ENCODE assay signal across 24 cellular contexts in genomic region chr2:138752231-138752956, GRCh38. TPM values are rescaled to one million over a fixed set of nuclear protein-coding genes. Genes with fewer than 3 reads are reported as not detected.
DNase-seq lines count a peak whose midpoint lies in the region; ATAC-seq and TF ChIP-seq lines count a peak whose summit lies in the region.
"Had no signal": no experiment of that assay in that cellular context is flagged by ENCODE, and none has a peak within 500 bp of the region (broad histone marks: within the 10 kb centered on the region; RNA-seq: fewer than 3 reads in every experiment).

No MANE protein-coding gene starts in this region.

- no peak for TF ChIP-seq CTCF in RWPE2 (IDR thresholded peaks at IDR 0.05; ENCODE audit: poor library complexity, severe bottlenecking)
- TF ChIP-seq CTCF in epithelial cell of esophagus (IDR thresholded peaks at IDR 0.05; ENCODE audit: insufficient read depth, low read depth, low read length, missing control alignments), result no peak
- TF ChIP-seq CTCF in mesothelial cell of epicardium (IDR thresholded peaks at IDR 0.05; ENCODE audit: unreplicated experiment), result no peak
- TF ChIP-seq CTCF in omental fat pad (IDR thresholded peaks at IDR 0.05), result no peak

- no peak overlapping the region for H3K4me3 Mint-ChIP-seq in mesothelial cell of epicardium
- H3K4me3 Mint-ChIP-seq: activated B cell treated with CpG ODN at 0.5 μM for 24 hours; activated CD4-positive, alpha-beta memory T cell treated with anti-CD3 and anti-CD28 coated beads for 36 hours; CD4-positive, CD25-positive, alpha-beta regulatory T cell; immature natural killer cell had no signal

- peaks cover 16% of the 10 kb centered on the region for H3K36me3 Mint-ChIP-seq in mesothelial cell of epicardium
- H3K36me3 Mint-ChIP-seq: activated CD4-positive, alpha-beta memory T cell treated with anti-CD3 and anti-CD28 coated beads for 36 hours; CD4-positive, CD25-positive, alpha-beta regulatory T cell; immature natural killer cell had no signal

- no peaks in the 10 kb centered on the region for H3K36me3 ChIP-seq in RWPE2 (ENCODE audit: low read depth)
- H3K36me3 ChIP-seq: adrenal gland, heart left ventricle, lower lobe of right lung, right atrium auricular region had no signal

- H3K4me3 ChIP-seq in RWPE2 (ENCODE audit: severe bottlenecking) (no peak overlapping the region), epithelial cell of esophagus (ENCODE audit: low read length) (no peak overlapping the region)
- H3K4me3 ChIP-seq: adrenal gland, heart left ventricle, lower lobe of right lung, right atrium auricular region, SK-N-MC had no signal

- H3K4me1 Mint-ChIP-seq in mesothelial cell of epicardium, result peaks cover 24% of the 10 kb centered on the region
- H3K4me1 Mint-ChIP-seq: activated B cell treated with CpG ODN at 0.5 μM for 24 hours; CD4-positive, CD25-positive, alpha-beta regulatory T cell; immature natural killer cell had no signal

- ATAC-seq in RWPE2 (ENCODE audit: low read depth) (peak; percentile 98), omental fat pad (ENCODE audit: low FRiP score) (no peak)
- ATAC-seq: heart left ventricle had no signal

- peaks cover 23% of the 10 kb centered on the region for H3K9me3 Mint-ChIP-seq in mesothelial cell of epicardium
- H3K9me3 Mint-ChIP-seq: activated CD4-positive, alpha-beta memory T cell treated with anti-CD3 and anti-CD28 coated beads for 36 hours had no signal

- no peaks in the 10 kb centered on the region for H3K27me3 Mint-ChIP-seq in mesothelial cell of epicardium (ENCODE audit: low read depth)
- H3K27me3 Mint-ChIP-seq: activated CD4-positive, alpha-beta memory T cell treated with anti-CD3 and anti-CD28 coated beads for 36 hours; CD4-positive, CD25-positive, alpha-beta regulatory T cell had no signal

- peaks cover 16% of the 10 kb centered on the region for H3K4me1 ChIP-seq in RWPE2 (ENCODE audit: insufficient read depth, poor library complexity, severe bottlenecking)
- H3K4me1 ChIP-seq: adrenal gland, heart left ventricle, lower lobe of right lung, right atrium auricular region had no signal

- peak overlapping the region; percentile 61 for H3K27ac ChIP-seq in RWPE2 (ENCODE audit: poor library complexity, severe bottlenecking)
- H3K27ac ChIP-seq: adrenal gland, heart left ventricle, lower lobe of right lung, right atrium auricular region, SK-N-MC had no signal

- H3K27ac Mint-ChIP-seq in mesothelial cell of epicardium, result peak overlapping the region; percentile 92
- H3K27ac Mint-ChIP-seq: activated B cell treated with CpG ODN at 0.5 μM for 24 hours; activated CD4-positive, alpha-beta memory T cell treated with anti-CD3 and anti-CD28 coated beads for 36 hours; CD4-positive, CD25-positive, alpha-beta regulatory T cell; immature natural killer cell had no signal

- H3K27me3 ChIP-seq in RWPE2 (ENCODE audit: insufficient read depth, poor library complexity, severe bottlenecking), result no peaks in the 10 kb centered on the region
- H3K27me3 ChIP-seq: adrenal gland, heart left ventricle, right atrium auricular region had no signal

- no peaks in the 10 kb centered on the region for H3K9me3 ChIP-seq in RWPE2 (ENCODE audit: severe bottlenecking)
- H3K9me3 ChIP-seq: adrenal gland, lower lobe of right lung had no signal

- DNase-seq in ELR (ENCODE audit: low read depth), result peak; percentile 4
- no peak for DNase-seq in RWPE2 (ENCODE audit: low spot score)
- DNase-seq in epithelial cell of esophagus (ENCODE audit: low read depth), result peak; percentile 64
- DNase-seq in mesothelial cell of epicardium (ENCODE audit: low spot score in 2 of 2, unreplicated experiment in 2 of 2), result no peak
- DNase-seq in RKO (ENCODE audit: low spot score), result no peak
- DNase-seq in midbrain (lab: John Stamatoyannopoulos, UW), result no peak
- DNase-seq in omental fat pad (ENCODE audit: low spot score), result no peak
- DNase-seq: activated B cell treated with CpG ODN at 0.5 μM for 24 hours; activated CD4-positive, alpha-beta memory T cell treated with anti-CD3 and anti-CD28 coated beads for 36 hours; activated T-cell treated with anti-CD3 and anti-CD28 coated beads for 4 hours; adrenal gland; CD4-positive, CD25-positive, alpha-beta regulatory T cell; cerebellar nuclear complex; DND-41; heart left ventricle; immature natural killer cell; KG1; lower lobe of right lung; NCI-H1694 treated with DMSO at 0.1 percent for 48 hours; NCI-H774; T-helper 9 cell had no signal

RNA-seq across cellular contexts. Expression of gene NXPH2, which starts 27.8 kb away (rescaled TPM):
- total RNA-seq in mesothelial cell of epicardium, result 4.6 to 6.1 TPM (median 4.8 TPM) in 3 replicates
- 1 to 10 TPM in 1 of 4 donors, under 1 TPM in 1, not detected in 2; 0.37 to 2.1 TPM for total RNA-seq in omental fat pad
- total RNA-seq: activated B cell treated with CpG ODN at 0.5 μM for 24 hours; activated CD4-positive, alpha-beta memory T cell treated with anti-CD3 and anti-CD28 coated beads for 36 hours; adrenal gland; CD4-positive, CD25-positive, alpha-beta regulatory T cell; lower lobe of right lung; subcutaneous adipose tissue had no signal

Comparison
In these comparisons a context has a peak if more than half of its experiments do, and no peak if none do; other contexts are left out.
1. DNase-seq: peak in ELR (single experiment) and epithelial cell of esophagus (single experiment); none in RWPE2 (single experiment), mesothelial cell of epicardium (0 of 2), RKO (single experiment), midbrain (single experiment) and omental fat pad (single experiment).